ENCODE assay signal across 1 cellular context in genomic region chr16:57632568-57632967, GRCh38.
TF ChIP-seq lines count a peak whose summit lies in the region.

No MANE protein-coding gene starts in this region.

TF ChIP-seq in HCT116, 20 proteins besides CTCF, POLR2A, EP300 and RAD21:
- TF ChIP-seq ZNF274 (IDR thresholded peaks at IDR 0.05; ENCODE audit: low read depth, low read length) (no peak), EZH2phosphoT487 (IDR thresholded peaks at IDR 0.05; ENCODE audit: borderline replicate concordance) (no peak)
TF ChIP-seq in HCT116: peak in this region for 0.
